ENCODE assay signal across 14 cellular contexts in genomic region chr13:110265682-110266430, GRCh38. TPM values are rescaled to one million over a fixed set of nuclear protein-coding genes. Genes with fewer than 3 reads are reported as not detected.
DNase-seq lines count a peak whose midpoint lies in the region; ATAC-seq lines count a peak whose summit lies in the region.
"Had no signal": no experiment of that assay in that cellular context is flagged by ENCODE, and none has a peak within 500 bp of the region (broad histone marks: within the 10 kb centered on the region; RNA-seq: fewer than 3 reads in every experiment).

No MANE protein-coding gene starts in this region.

- no peak overlapping the region for H3K4me3 Mint-ChIP-seq in activated CD8-positive, alpha-beta memory T cell treated with anti-CD3 and anti-CD28 coated beads, Interleukin-2, amount 10 ng/mL, durations not matched to agents 7 days and 5 days
- H3K4me3 Mint-ChIP-seq: activated CD4-positive, alpha-beta memory T cell treated with anti-CD3 and anti-CD28 coated beads, Interleukin-2, amount 10 ng/mL, durations not matched to agents 7 days and 5 days; activated naive CD4-positive, alpha-beta T cell treated with anti-CD3 and anti-CD28 coated beads, Interleukin-2, amount 50 U/mL, for 24 hours had no signal

- no peaks in the 10 kb centered on the region for H3K36me3 Mint-ChIP-seq in activated CD8-positive, alpha-beta memory T cell treated with anti-CD3 and anti-CD28 coated beads, Interleukin-2, amount 10 ng/mL, durations not matched to agents 7 days and 5 days
- H3K36me3 Mint-ChIP-seq: activated naive CD4-positive, alpha-beta T cell treated with anti-CD3 and anti-CD28 coated beads, Interleukin-2, amount 50 U/mL, for 24 hours had no signal

- H3K27me3 ChIP-seq in trophoblast cell (ENCODE audit: insufficient read depth, low read length), result no peaks in the 10 kb centered on the region
- H3K27me3 ChIP-seq: colonic mucosa had no signal

- no peak overlapping the region for H4K12ac ChIP-seq in trophoblast cell (ENCODE audit: low read depth, low read length)

- peak overlapping the region; percentile 66 for H3K18ac ChIP-seq in trophoblast cell (ENCODE audit: low read length)

- H3K36me3 ChIP-seq in trophoblast cell (ENCODE audit: control insufficient read depth in 1 of 2, insufficient read depth in 2 of 2, low read length in 2 of 2), result peaks cover 20 to 26% of the 10 kb centered on the region in 2 experiments
- H3K36me3 ChIP-seq: colonic mucosa had no signal

- ATAC-seq in activated CD8-positive, alpha-beta memory T cell treated with anti-CD3 and anti-CD28 coated beads, Interleukin-2, amount 10 ng/mL, durations not matched to agents 7 days and 5 days, result no peak
- ATAC-seq in Right ventricle myocardium superior (ENCODE audit: poor library complexity), result peak; percentile 3
- ATAC-seq in HG03159 (IDR thresholded peaks at IDR 0.05; ENCODE audit: unreplicated experiment), result no peak
- no peak for ATAC-seq in GM19035 (IDR thresholded peaks at IDR 0.05; ENCODE audit: unreplicated experiment)
- ATAC-seq in GM21360 (IDR thresholded peaks at IDR 0.05; ENCODE audit: unreplicated experiment), result no peak

- H2BK12ac ChIP-seq in trophoblast cell (ENCODE audit: low read length), result no peak overlapping the region

- no peaks in the 10 kb centered on the region for H3K9me3 Mint-ChIP-seq in activated CD8-positive, alpha-beta memory T cell treated with anti-CD3 and anti-CD28 coated beads, Interleukin-2, amount 10 ng/mL, durations not matched to agents 7 days and 5 days (ENCODE audit: low read depth)
- H3K9me3 Mint-ChIP-seq: activated CD4-positive, alpha-beta memory T cell treated with anti-CD3 and anti-CD28 coated beads, Interleukin-2, amount 10 ng/mL, durations not matched to agents 7 days and 5 days; activated naive CD4-positive, alpha-beta T cell treated with anti-CD3 and anti-CD28 coated beads, Interleukin-2, amount 50 U/mL, for 24 hours had no signal

- no peak overlapping the region for H2AFZ ChIP-seq in trophoblast cell (ENCODE audit: insufficient read depth, low read length, poor library complexity)

- CTCF ChIA-PET in activated CD8-positive, alpha-beta memory T cell treated with anti-CD3 and anti-CD28 coated beads, Interleukin-2, amount 10 ng/mL, durations not matched to agents 7 days and 5 days (lab: Charles Lee), result no interaction called here

- peaks cover 23 to 38% of the 10 kb centered on the region in 2 experiments for H3K4me1 ChIP-seq in trophoblast cell (ENCODE audit: control insufficient read depth in 1 of 2, insufficient read depth in 2 of 2, low read length in 2 of 2)
- H3K4me1 ChIP-seq: colonic mucosa had no signal

- peaks cover 8% of the 10 kb centered on the region for H3K27me3 Mint-ChIP-seq in activated CD8-positive, alpha-beta memory T cell treated with anti-CD3 and anti-CD28 coated beads, Interleukin-2, amount 10 ng/mL, durations not matched to agents 7 days and 5 days
- H3K27me3 Mint-ChIP-seq: progenitor cell of endocrine pancreas had no signal

- H3K23ac ChIP-seq in trophoblast cell (ENCODE audit: low read length), result no peak overlapping the region

- H3K9ac ChIP-seq in trophoblast cell (ENCODE audit: low read length), result no peak overlapping the region

- no peak overlapping the region for H3K4me2 ChIP-seq in trophoblast cell (ENCODE audit: low read length)

- H2BK5ac ChIP-seq in trophoblast cell (ENCODE audit: low read depth, low read length, poor library complexity), result no peak overlapping the region

- no peak overlapping the region for H3K14ac ChIP-seq in trophoblast cell (ENCODE audit: low read length)

- H3K27ac Mint-ChIP-seq in activated CD8-positive, alpha-beta memory T cell treated with anti-CD3 and anti-CD28 coated beads, Interleukin-2, amount 10 ng/mL, durations not matched to agents 7 days and 5 days, result no peak overlapping the region
- H3K27ac Mint-ChIP-seq: activated CD4-positive, alpha-beta memory T cell treated with anti-CD3 and anti-CD28 coated beads, Interleukin-2, amount 10 ng/mL, durations not matched to agents 7 days and 5 days; activated naive CD4-positive, alpha-beta T cell treated with anti-CD3 and anti-CD28 coated beads, Interleukin-2, amount 50 U/mL, for 24 hours; progenitor cell of endocrine pancreas had no signal

- H2AK5ac ChIP-seq in trophoblast cell (ENCODE audit: low read length), result peak overlapping the region; percentile 31

- peak; percentile 16 for DNase-seq in activated CD8-positive, alpha-beta memory T cell treated with anti-CD3 and anti-CD28 coated beads, Interleukin-2, amount 10 ng/mL, durations not matched to agents 7 days and 5 days
- DNase-seq in activated CD8-positive, alpha-beta memory T cell treated with anti-CD3 and anti-CD28 coated beads, Interleukin-2, amount 50 U/mL, for 4 hours, result no peak
- peak; percentile 78 for DNase-seq in Right ventricle myocardium superior
- DNase-seq in trophoblast cell, result peak; percentile 98 to 99
- no peak for DNase-seq in superior temporal gyrus (ENCODE audit: extremely low spot score)
- DNase-seq: activated CD4-positive, alpha-beta memory T cell treated with anti-CD3 and anti-CD28 coated beads, Interleukin-2, amount 10 ng/mL, durations not matched to agents 7 days and 5 days; colonic mucosa; NCI-H2227 treated with DMSO at 0.1 percent for 48 hours had no signal

- H3K79me1 ChIP-seq in trophoblast cell (ENCODE audit: low read length), result peaks cover 2% of the 10 kb centered on the region

- H3K4me3 ChIP-seq in trophoblast cell (ENCODE audit: low read depth, low read length), result no peak overlapping the region
- H3K4me3 ChIP-seq: colonic mucosa had no signal

- H3K4ac ChIP-seq in trophoblast cell (ENCODE audit: low read depth, low read length), result no peak overlapping the region

- H3K9me3 ChIP-seq in trophoblast cell (ENCODE audit: insufficient read depth, low read depth, low read length), result peaks cover 2% of the 10 kb centered on the region
- H3K9me3 ChIP-seq: colonic mucosa had no signal

- intact Hi-C loops in Right ventricle myocardium superior (cut with DNase I), result no loop called here

- no peaks in the 10 kb centered on the region for H3K4me1 Mint-ChIP-seq in activated CD8-positive, alpha-beta memory T cell treated with anti-CD3 and anti-CD28 coated beads, Interleukin-2, amount 10 ng/mL, durations not matched to agents 7 days and 5 days
- H3K4me1 Mint-ChIP-seq: activated CD4-positive, alpha-beta memory T cell treated with anti-CD3 and anti-CD28 coated beads, Interleukin-2, amount 10 ng/mL, durations not matched to agents 7 days and 5 days; activated naive CD4-positive, alpha-beta T cell treated with anti-CD3 and anti-CD28 coated beads, Interleukin-2, amount 50 U/mL, for 24 hours had no signal

- H3K79me2 ChIP-seq in trophoblast cell (ENCODE audit: control insufficient read depth, insufficient read depth, low read length, poor library complexity), result peaks cover 4% of the 10 kb centered on the region

- H4K8ac ChIP-seq in trophoblast cell (ENCODE audit: low read depth, low read length), result no peak overlapping the region

- no peak overlapping the region for H3K27ac ChIP-seq in trophoblast cell (ENCODE audit: low read depth, low read length)
- H3K27ac ChIP-seq: colonic mucosa, HL-60 had no signal

- no CpG with 5 or more reads among the region's 38 CpGs for WGBS in trophoblast cell (ENCODE audit: extremely low coverage, insufficient coverage, insufficient read length)

- H4K91ac ChIP-seq in trophoblast cell (ENCODE audit: low read depth, low read length), result peak overlapping the region; percentile 25

- no peak overlapping the region for H2BK120ac ChIP-seq in trophoblast cell (ENCODE audit: insufficient read depth, low read length, poor library complexity)

RNA-seq across cellular contexts. Expression of gene COL4A1, which starts 41.1 kb away (rescaled TPM):
- not detected for total RNA-seq in activated CD8-positive, alpha-beta memory T cell treated with anti-CD3 and anti-CD28 coated beads, Interleukin-2, amount 10 ng/mL, durations not matched to agents 7 days and 5 days
- 107 TPM for total RNA-seq in Right ventricle myocardium superior
- polyA plus RNA-seq in trophoblast cell (2013), result 445 and 497 TPM in 2 replicates
- total RNA-seq: activated CD4-positive, alpha-beta memory T cell treated with anti-CD3 and anti-CD28 coated beads, Interleukin-2, amount 10 ng/mL, durations not matched to agents 7 days and 5 days had no signal

RNA-seq across cellular contexts. Expression of gene COL4A2, which starts 41.2 kb away (rescaled TPM):
- total RNA-seq in activated CD8-positive, alpha-beta memory T cell treated with anti-CD3 and anti-CD28 coated beads, Interleukin-2, amount 10 ng/mL, durations not matched to agents 7 days and 5 days, result not detected
- 91.2 TPM for total RNA-seq in Right ventricle myocardium superior
- 769 and 825 TPM in 2 replicates for polyA plus RNA-seq in trophoblast cell (2013)
- total RNA-seq: activated CD4-positive, alpha-beta memory T cell treated with anti-CD3 and anti-CD28 coated beads, Interleukin-2, amount 10 ng/mL, durations not matched to agents 7 days and 5 days had no signal

Comparison
In these comparisons a context has a peak if more than half of its experiments do, and no peak if none do; other contexts are left out.
1. DNase-seq: peak in activated CD8-positive, alpha-beta memory T cell treated with anti-CD3 and anti-CD28 coated beads, Interleukin-2, amount 10 ng/mL, durations not matched to agents 7 days and 5 days (single experiment), Right ventricle myocardium superior (single experiment) and trophoblast cell (2 of 2); none in activated CD8-positive, alpha-beta memory T cell treated with anti-CD3 and anti-CD28 coated beads, Interleukin-2, amount 50 U/mL, for 4 hours (single experiment) and superior temporal gyrus (single experiment).
2. RNA of gene COL4A1, which starts 41.1 kb away (total RNA-seq): 107 TPM in Right ventricle myocardium superior (single experiment); not detected in activated CD8-positive, alpha-beta memory T cell treated with anti-CD3 and anti-CD28 coated beads, Interleukin-2, amount 10 ng/mL, durations not matched to agents 7 days and 5 days; every median in the first group is over 100 times any median in the second.
3. RNA of gene COL4A2, which starts 41.2 kb away (total RNA-seq): 91.2 TPM in Right ventricle myocardium superior (single experiment); not detected in activated CD8-positive, alpha-beta memory T cell treated with anti-CD3 and anti-CD28 coated beads, Interleukin-2, amount 10 ng/mL, durations not matched to agents 7 days and 5 days; every median in the first group is over 10 times any median in the second.